ENCODE assay signal across 3 cellular contexts in the genomic region with DNA sequence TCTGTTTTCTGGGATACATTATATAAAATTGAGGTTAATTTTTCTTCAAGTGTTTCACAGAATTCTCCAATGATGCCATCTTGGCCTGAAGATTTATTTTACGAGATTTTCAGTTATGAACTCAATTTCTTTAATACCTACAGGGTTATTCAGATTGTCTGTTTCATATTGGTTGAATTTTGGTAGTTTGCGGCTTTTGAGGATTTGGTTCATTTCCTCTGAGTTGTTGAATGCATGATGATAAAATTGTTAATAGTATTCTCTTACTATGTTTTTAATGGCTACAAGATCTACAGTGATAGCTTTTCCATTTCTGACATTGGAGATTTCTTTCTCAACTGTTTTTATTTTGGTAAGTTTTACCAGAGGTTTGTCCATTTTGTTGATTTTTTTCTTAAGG.
"Had no signal": no experiment of that assay in that cellular context is flagged by ENCODE, and none has a peak within 500 bp of the region (broad histone marks: within the 10 kb centered on the region; RNA-seq: fewer than 3 reads in every experiment).

No MANE protein-coding gene starts in this region.

- DNase-seq: GDM1, GF-D8 had no signal

- ATAC-seq: GM12878 had no signal
